9 cellular contexts compared by ENCODE assay signal in the genomic region with DNA sequence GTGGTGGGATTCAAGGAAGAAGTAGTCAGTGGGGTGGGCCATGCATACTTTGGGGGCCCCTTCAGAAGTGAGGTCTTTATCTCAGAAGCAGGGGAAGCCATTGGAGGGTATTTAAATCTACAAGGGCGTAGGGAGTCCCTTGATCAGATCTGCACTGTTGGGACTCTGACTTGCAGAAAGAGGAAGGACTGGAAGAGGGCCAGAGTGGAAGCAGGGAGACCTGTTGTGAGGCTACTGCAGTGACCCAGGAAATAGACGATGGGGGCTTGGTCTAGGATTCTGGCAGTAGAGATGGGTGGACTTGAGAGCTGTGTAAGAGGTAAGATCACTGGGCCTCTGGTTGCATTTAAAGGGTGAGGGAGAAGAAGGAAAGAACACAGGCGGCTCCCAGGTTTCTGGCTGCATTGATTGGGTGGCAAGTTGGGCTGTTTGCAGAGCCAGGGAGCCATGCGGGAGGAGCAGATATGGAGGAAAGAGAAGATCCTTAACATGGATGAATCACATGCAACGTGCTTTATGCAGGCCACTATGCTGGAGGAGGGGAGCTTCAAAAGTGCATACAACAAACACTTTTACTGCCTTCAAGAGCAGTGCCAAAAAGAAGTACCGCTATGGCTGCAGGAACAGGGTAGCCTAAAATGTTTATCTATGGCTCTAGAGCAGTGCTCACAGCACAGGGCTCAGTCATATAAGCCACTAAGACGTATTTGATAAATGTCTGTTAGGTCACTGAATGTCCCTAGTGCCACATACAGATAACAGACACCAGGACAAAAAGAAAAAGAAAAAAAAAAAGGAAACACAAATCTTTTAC. TPM values are rescaled to one million over a fixed set of nuclear protein-coding genes. Genes with fewer than 3 reads are reported as not detected.
DNase-seq lines count a peak whose midpoint lies in the region; ATAC-seq, FAIRE-seq and TF ChIP-seq lines count a peak whose summit lies in the region.
"Had no signal": no experiment of that assay in that cellular context is flagged by ENCODE, and none has a peak within 500 bp of the region (broad histone marks: within the 10 kb centered on the region; RNA-seq: fewer than 3 reads in every experiment).

No MANE protein-coding gene starts in this region.

- peak overlapping the region; percentile 96; the same call in 1 of the 2 replicates for H3K9ac ChIP-seq in iPS-20b (ENCODE audit: low read depth, low read length)

- H3K27ac Mint-ChIP-seq in activated naive CD4-positive, alpha-beta T cell treated with anti-CD3 and anti-CD28 coated beads for 36 hours, result no peak overlapping the region
- H3K27ac Mint-ChIP-seq in WTC11, result no peak overlapping the region

- H3K9me3 Mint-ChIP-seq in activated naive CD4-positive, alpha-beta T cell treated with anti-CD3 and anti-CD28 coated beads for 36 hours, result no peaks in the 10 kb centered on the region
- H3K9me3 Mint-ChIP-seq in WTC11, result no peaks in the 10 kb centered on the region

- H3K27ac ChIP-seq in iPS-20b (ENCODE audit: low read length) (no peak overlapping the region), thoracic aorta (no peak overlapping the region)

- no peaks in the 10 kb centered on the region for H3K27me3 Mint-ChIP-seq in activated naive CD4-positive, alpha-beta T cell treated with anti-CD3 and anti-CD28 coated beads for 36 hours (ENCODE audit: low read depth)
- no peaks in the 10 kb centered on the region; the same call in 1 of the 2 replicates for H3K27me3 Mint-ChIP-seq in WTC11 (ENCODE audit: low read depth)

- peaks cover 17% of the 10 kb centered on the region for H3K4me1 ChIP-seq in iPS-20b (ENCODE audit: insufficient read depth, low read length)
- H3K4me1 ChIP-seq in thoracic aorta (ENCODE audit: control insufficient read depth in 1 of 2, low read depth in 2 of 2), result peaks cover 16 to 32% of the 10 kb centered on the region in 2 donors

- peak overlapping the region; percentile 86 for H3K4me3 ChIP-seq in iPS-20b (ENCODE audit: low read length)
- peak overlapping the region; percentile 78 for H3K4me3 ChIP-seq in thoracic aorta

- intact Hi-C loops in activated naive CD4-positive, alpha-beta T cell treated with anti-CD3 and anti-CD28 coated beads for 36 hours (cut with micrococcal nuclease), result no loop called here

- H3K27me3 ChIP-seq in iPS-20b (ENCODE audit: insufficient read depth, low read length) (peaks cover 5% of the 10 kb centered on the region; the same call in 1 of the 2 replicates), thoracic aorta (replicated peaks; ENCODE audit: insufficient read depth) (no peaks in the 10 kb centered on the region)

- no peaks in the 10 kb centered on the region for H3K36me3 Mint-ChIP-seq in activated naive CD4-positive, alpha-beta T cell treated with anti-CD3 and anti-CD28 coated beads for 36 hours (ENCODE audit: low read depth)
- no peaks in the 10 kb centered on the region for H3K36me3 Mint-ChIP-seq in WTC11

- no peak for FAIRE-seq in RCC 7860 (lab: Jason Lieb, UNC)
- FAIRE-seq: G401.6 had no signal

- DNase-seq in activated naive CD4-positive, alpha-beta T cell treated with anti-CD3 and anti-CD28 coated beads for 36 hours, result no peak
- DNase-seq in activated naive CD4-positive, alpha-beta T cell treated with Interleukin-2 at 50 U/mL for 16 hours, result no peak
- DNase-seq in WTC11 (ENCODE audit: low spot score), result no peak
- DNase-seq in thoracic aorta (ENCODE audit: low spot score), result no peak
- DNase-seq in GM19238 (ENCODE audit: insufficient read length, low spot score), result no peak
- DNase-seq in RCC 7860 (ENCODE audit: low spot score), result no peak

- ATAC-seq in WTC11 (no peak), thoracic aorta (ENCODE audit: insufficient number of reproducible peaks, low FRiP score, low read depth) (no peak), GM21723 (IDR thresholded peaks at IDR 0.05; ENCODE audit: unreplicated experiment) (no peak)

- H3K9me3 ChIP-seq in iPS-20b (ENCODE audit: insufficient read depth, low read depth, low read length) (no peaks in the 10 kb centered on the region), thoracic aorta (no peaks in the 10 kb centered on the region)

- CTCF ChIA-PET in activated naive CD4-positive, alpha-beta T cell treated with anti-CD3 and anti-CD28 coated beads for 36 hours (lab: Charles Lee), result no interaction called here
- CTCF ChIA-PET in WTC11 (lab: Charles Lee), result interaction anchor here (1.3 kb wide), 1 partner anchor 108 kb away, joined by 6 read pairs; no protein-coding TSS in a partner anchor

- H3K4me1 Mint-ChIP-seq in activated naive CD4-positive, alpha-beta T cell treated with anti-CD3 and anti-CD28 coated beads for 36 hours (ENCODE audit: low read depth), result peaks cover 22% of the 10 kb centered on the region
- peaks cover 30% of the 10 kb centered on the region for H3K4me1 Mint-ChIP-seq in WTC11

- POLR2A ChIA-PET in WTC11 (lab: Charles Lee), result no interaction called here

- H3K36me3 ChIP-seq in iPS-20b (ENCODE audit: insufficient read depth, low read depth, low read length) (no peaks in the 10 kb centered on the region), thoracic aorta (no peaks in the 10 kb centered on the region)

- H3K4me3 Mint-ChIP-seq in activated naive CD4-positive, alpha-beta T cell treated with anti-CD3 and anti-CD28 coated beads for 36 hours, result peak overlapping the region; percentile 88
- peak overlapping the region; percentile 77 for H3K4me3 Mint-ChIP-seq in WTC11

- TF ChIP-seq CTCF in WTC11 (IDR thresholded peaks at IDR 0.05), result no peak
- TF ChIP-seq CTCF in thoracic aorta (IDR thresholded peaks at IDR 0.05), result no peak

TF ChIP-seq in WTC11, 78 proteins besides CTCF, POLR2A, EP300 and RAD21:
- TF ChIP-seq, protein P1, sequence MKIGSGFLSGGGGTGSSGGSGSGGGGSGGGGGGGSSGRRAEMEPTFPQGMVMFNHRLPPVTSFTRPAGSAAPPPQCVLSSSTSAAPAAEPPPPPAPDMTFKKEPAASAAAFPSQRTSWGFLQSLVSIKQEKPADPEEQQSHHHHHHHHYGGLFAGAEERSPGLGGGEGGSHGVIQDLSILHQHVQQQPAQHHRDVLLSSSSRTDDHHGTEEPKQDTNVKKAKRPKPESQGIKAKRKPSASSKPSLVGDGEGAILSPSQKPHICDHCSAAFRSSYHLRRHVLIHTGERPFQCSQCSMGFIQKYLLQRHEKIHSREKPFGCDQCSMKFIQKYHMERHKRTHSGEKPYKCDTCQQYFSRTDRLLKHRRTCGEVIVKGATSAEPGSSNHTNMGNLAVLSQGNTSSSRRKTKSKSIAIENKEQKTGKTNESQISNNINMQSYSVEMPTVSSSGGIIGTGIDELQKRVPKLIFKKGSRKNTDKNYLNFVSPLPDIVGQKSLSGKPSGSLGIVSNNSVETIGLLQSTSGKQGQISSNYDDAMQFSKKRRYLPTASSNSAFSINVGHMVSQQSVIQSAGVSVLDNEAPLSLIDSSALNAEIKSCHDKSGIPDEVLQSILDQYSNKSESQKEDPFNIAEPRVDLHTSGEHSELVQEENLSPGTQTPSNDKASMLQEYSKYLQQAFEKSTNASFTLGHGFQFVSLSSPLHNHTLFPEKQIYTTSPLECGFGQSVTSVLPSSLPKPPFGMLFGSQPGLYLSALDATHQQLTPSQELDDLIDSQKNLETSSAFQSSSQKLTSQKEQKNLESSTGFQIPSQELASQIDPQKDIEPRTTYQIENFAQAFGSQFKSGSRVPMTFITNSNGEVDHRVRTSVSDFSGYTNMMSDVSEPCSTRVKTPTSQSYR (CRISPR knock-in tag; IDR thresholded peaks at IDR 0.05), result no peak
- TF ChIP-seq ETV6 (CRISPR knock-in tag; IDR thresholded peaks at IDR 0.05), result no peak
- TF ChIP-seq, protein P2, sequence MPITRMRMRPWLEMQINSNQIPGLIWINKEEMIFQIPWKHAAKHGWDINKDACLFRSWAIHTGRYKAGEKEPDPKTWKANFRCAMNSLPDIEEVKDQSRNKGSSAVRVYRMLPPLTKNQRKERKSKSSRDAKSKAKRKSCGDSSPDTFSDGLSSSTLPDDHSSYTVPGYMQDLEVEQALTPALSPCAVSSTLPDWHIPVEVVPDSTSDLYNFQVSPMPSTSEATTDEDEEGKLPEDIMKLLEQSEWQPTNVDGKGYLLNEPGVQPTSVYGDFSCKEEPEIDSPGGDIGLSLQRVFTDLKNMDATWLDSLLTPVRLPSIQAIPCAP (CRISPR knock-in tag; IDR thresholded peaks at IDR 0.05), result no peak

RNA-seq across cellular contexts. Expression of a gene that starts 2.3 kb away (rescaled TPM):
- total RNA-seq in activated naive CD4-positive, alpha-beta T cell treated with anti-CD3 and anti-CD28 coated beads for 36 hours, result 1 to 10 TPM; 5.3 to 6.8 TPM
- total RNA-seq in WTC11 (2021), result 23.1 to 25.9 TPM (median 23.6 TPM) in 3 replicates
- 10 to 100 TPM; 16.6 to 18.1 TPM for total RNA-seq in thoracic aorta

RNA-seq across cellular contexts. Expression of a gene that starts 43.5 kb away (rescaled TPM):
- 1 to 10 TPM; 7.3 to 7.4 TPM for total RNA-seq in activated naive CD4-positive, alpha-beta T cell treated with anti-CD3 and anti-CD28 coated beads for 36 hours
- 14.0 to 16.0 TPM (median 14.3 TPM) in 3 replicates for total RNA-seq in WTC11 (2021)
- total RNA-seq in thoracic aorta, result 10 to 100 TPM; 62.4 to 78.8 TPM
